In genomic region chr7:77665161-77665560, GRCh38 we compare ENCODE assay signal across 1 cellular context.
TF ChIP-seq lines count a peak whose summit lies in the region.

No MANE protein-coding gene starts in this region.

TF ChIP-seq in K562, 482 proteins besides CTCF, POLR2A, EP300 and RAD21 (continued from another document):
- TF ChIP-seq, protein P1, sequence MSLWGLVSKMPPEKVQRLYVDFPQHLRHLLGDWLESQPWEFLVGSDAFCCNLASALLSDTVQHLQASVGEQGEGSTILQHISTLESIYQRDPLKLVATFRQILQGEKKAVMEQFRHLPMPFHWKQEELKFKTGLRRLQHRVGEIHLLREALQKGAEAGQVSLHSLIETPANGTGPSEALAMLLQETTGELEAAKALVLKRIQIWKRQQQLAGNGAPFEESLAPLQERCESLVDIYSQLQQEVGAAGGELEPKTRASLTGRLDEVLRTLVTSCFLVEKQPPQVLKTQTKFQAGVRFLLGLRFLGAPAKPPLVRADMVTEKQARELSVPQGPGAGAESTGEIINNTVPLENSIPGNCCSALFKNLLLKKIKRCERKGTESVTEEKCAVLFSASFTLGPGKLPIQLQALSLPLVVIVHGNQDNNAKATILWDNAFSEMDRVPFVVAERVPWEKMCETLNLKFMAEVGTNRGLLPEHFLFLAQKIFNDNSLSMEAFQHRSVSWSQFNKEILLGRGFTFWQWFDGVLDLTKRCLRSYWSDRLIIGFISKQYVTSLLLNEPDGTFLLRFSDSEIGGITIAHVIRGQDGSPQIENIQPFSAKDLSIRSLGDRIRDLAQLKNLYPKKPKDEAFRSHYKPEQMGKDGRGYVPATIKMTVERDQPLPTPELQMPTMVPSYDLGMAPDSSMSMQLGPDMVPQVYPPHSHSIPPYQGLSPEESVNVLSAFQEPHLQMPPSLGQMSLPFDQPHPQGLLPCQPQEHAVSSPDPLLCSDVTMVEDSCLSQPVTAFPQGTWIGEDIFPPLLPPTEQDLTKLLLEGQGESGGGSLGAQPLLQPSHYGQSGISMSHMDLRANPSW (CRISPR knock-in tag; IDR thresholded peaks at IDR 0.05), result no peak
- no peak for TF ChIP-seq BRF2 (IDR thresholded peaks at IDR 0.05; ENCODE audit: borderline replicate concordance, insufficient read depth, insufficient read length)
TF ChIP-seq in K562: peak in this region for 0.
